In genomic region chr7:105611856-105612775, GRCh38 we compare ENCODE assay signal across 26 cellular contexts. TPM values are rescaled to one million over a fixed set of nuclear protein-coding genes. Genes with fewer than 3 reads are reported as not detected.
DNase-seq lines count a peak whose midpoint lies in the region; ATAC-seq, FAIRE-seq and TF ChIP-seq lines count a peak whose summit lies in the region.
"Had no signal": no experiment of that assay in that cellular context is flagged by ENCODE, and none has a peak within 500 bp of the region (broad histone marks: within the 10 kb centered on the region; RNA-seq: fewer than 3 reads in every experiment).

No MANE protein-coding gene starts in this region.

- CTCF ChIA-PET in A549 (lab: Yijun Ruan, JAX): interaction anchor here (1.7 kb wide), 1 partner anchor 45 kb away, joined by 3 read pairs; no protein-coding TSS in a partner anchor

- H3K4me3 ChIP-seq in A549 (no peak overlapping the region), brain microvascular endothelial cell (ENCODE audit: low read depth, low read length) (no peak overlapping the region)
- H3K4me3 ChIP-seq: heart left ventricle, PC-9, SJSA1, upper lobe of left lung had no signal

- no peak for DNase-seq in A549 (ENCODE audit: low read depth in 1 of 2, low spot score in 1 of 2)
- peak; percentile 19 for DNase-seq in LHCN-M2 (ENCODE audit: low read depth)
- peak; percentile 6 for DNase-seq in brain microvascular endothelial cell
- DNase-seq in left lobe of liver (ENCODE audit: low spot score): no peak
- DNase-seq in activated naive CD4-positive, alpha-beta T cell (lab: John Stamatoyannopoulos, UW): no peak
- no peak for DNase-seq in AG20443 (ENCODE audit: low spot score)
- no peak for DNase-seq in SKM-1 (lab: John Stamatoyannopoulos, UW; ENCODE audit: unreplicated experiment)
- DNase-seq in stimulated activated CD4-positive, alpha-beta T cell treated with anti-CD3 and anti-CD28 coated beads, Interleukin-4, amount 100 ng/mL, for 24 hours: no peak
- DNase-seq: 8988T; activated CD4-positive, alpha-beta T cell treated with anti-CD3 and anti-CD28 coated beads, Interleukin-2, amount 50 U/mL, for 4 hours; activated T-cell treated with anti-CD3 and anti-CD28 coated beads for 4 hours; amygdala; cerebellar nuclear complex; COR-L47; heart left ventricle; NCI-H774; PC-9; stimulated activated CD4-positive, alpha-beta T cell treated with anti-CD3 and anti-CD28 coated beads, Interleukin-4, amount 100 ng/mL, for 4 hours; T-helper 17 cell had no signal

- no peak for TF ChIP-seq RAD21 in A549 (conservative IDR thresholded peaks at IDR 0.05 in 1 of 2, IDR thresholded peaks at IDR 0.05 in 1 of 2)

- WGBS in A549 (ENCODE audit: missing lambda C conversion rate): 85% methylated on average over 16 of the region's 16 CpGs

- no peak overlapping the region for H3K4me2 ChIP-seq in A549
- H3K4me2 ChIP-seq: PC-9 had no signal

- no peak for TF ChIP-seq CTCF in A549 (IDR thresholded peaks at IDR 0.05)
- no peak for TF ChIP-seq CTCF in brain microvascular endothelial cell (IDR thresholded peaks at IDR 0.05; ENCODE audit: low read depth, low read length, missing control alignments)

- in situ Hi-C loops in brain microvascular endothelial cell (cut with HindIII; ENCODE audit: low pct_ligation_motif_present, low sequenced_read_pairs): no loop called here

- H3K27ac ChIP-seq in A549 (no peak overlapping the region), brain microvascular endothelial cell (no peak overlapping the region)
- H3K27ac ChIP-seq: heart left ventricle, HL-60, PC-9, SJSA1, upper lobe of left lung had no signal

- no peaks in the 10 kb centered on the region for H3K27me3 ChIP-seq in brain microvascular endothelial cell (replicated peaks)
- H3K27me3 ChIP-seq: heart left ventricle, SJSA1, upper lobe of left lung had no signal

- H3K4me1 ChIP-seq in A549: no peaks in the 10 kb centered on the region
- H3K4me1 ChIP-seq: SJSA1, upper lobe of left lung had no signal

- TF ChIP-seq EP300 in A549 (IDR thresholded peaks at IDR 0.05): no peak

- POLR2A ChIA-PET in A549 (lab: Yijun Ruan, JAX): no interaction called here

- peaks cover 3% of the 10 kb centered on the region for H3K36me3 ChIP-seq in brain microvascular endothelial cell (replicated peaks)
- H3K36me3 ChIP-seq: SJSA1 had no signal

- no peak for TF ChIP-seq POLR2A in A549 (IDR thresholded peaks at IDR 0.05; ENCODE audit: low read length)

- no peaks in the 10 kb centered on the region for H3K9me3 ChIP-seq in A549
- H3K9me3 ChIP-seq: heart left ventricle, SJSA1, upper lobe of left lung had no signal

- FAIRE-seq in A549 (lab: Jason Lieb, UNC): no peak
- FAIRE-seq: GM18507 had no signal

- ATAC-seq in A549: no peak
- peak; percentile 24 for ATAC-seq in left lobe of liver
- ATAC-seq: heart left ventricle, T-helper 17 cell had no signal

TF ChIP-seq in A549, 52 proteins besides CTCF, POLR2A, EP300 and RAD21:
- TF ChIP-seq PBX3 (IDR thresholded peaks at IDR 0.05) (no peak), MYC (IDR thresholded peaks at IDR 0.05; ENCODE audit: borderline replicate concordance, low read length) (no peak), FOSB (CRISPR knock-in tag; IDR thresholded peaks at IDR 0.05) (no peak), HMGXB4 (CRISPR knock-in tag; IDR thresholded peaks at IDR 0.05; ENCODE audit: borderline replicate concordance) (no peak), JUN (IDR thresholded peaks at IDR 0.05) (no peak), MAFK (IDR thresholded peaks at IDR 0.05; ENCODE audit: partially characterized antibody) (peak; percentile 97)
TF ChIP-seq in A549: peak in this region for 1.

RNA-seq across cellular contexts. Expression of gene EFCAB10, which starts 30.8 kb away (rescaled TPM):
- 2.3 and 2.9 TPM in 2 replicates for polyA plus RNA-seq in A549 (2011; rRNA removed)
- 0.61 and 0.82 TPM in 2 replicates for polyA plus RNA-seq in A549 (2012; cell fraction: cytosol; rRNA removed)
- 0.14 and 0.34 TPM in 2 replicates for polyA plus RNA-seq in A549 (2012; cell fraction: nucleus; rRNA removed)
- polyA plus RNA-seq in A549 (2017; fragmentation: RNase III; extraction: RNeasy Plus Mini Kit Qiagen cat#74134 plus additional on column Dnase treatment): 4.2 to 5.0 TPM (median 4.2 TPM) in 3 replicates
- 0.99 and 1.0 TPM in 2 replicates for polyA minus RNA-seq in A549 (2011; rRNA and poly(A)+ RNA removed)
- not detected in 2 replicates for total RNA-seq in LHCN-M2 (2014; rRNA removed)
- 0.16 TPM for polyA plus RNA-seq in LHCN-M2 (2012)
- not detected for total RNA-seq in left lobe of liver
- total RNA-seq: heart left ventricle, liver, PC-9, pulmonary artery endothelial cell, SJSA1 had no signal
- polyA plus RNA-seq: BJ, heart left ventricle had no signal

Comparison
In these comparisons a context has a peak if more than half of its experiments do, and no peak if none do; other contexts are left out.
1. DNase-seq: peak in LHCN-M2 (single experiment) and brain microvascular endothelial cell (single experiment); none in A549 (0 of 2), left lobe of liver (single experiment), activated naive CD4-positive, alpha-beta T cell (0 of 4), AG20443 (single experiment), SKM-1 (single experiment) and stimulated activated CD4-positive, alpha-beta T cell treated with anti-CD3 and anti-CD28 coated beads, Interleukin-4, amount 100 ng/mL, for 24 hours (single experiment).